In the genomic region with DNA sequence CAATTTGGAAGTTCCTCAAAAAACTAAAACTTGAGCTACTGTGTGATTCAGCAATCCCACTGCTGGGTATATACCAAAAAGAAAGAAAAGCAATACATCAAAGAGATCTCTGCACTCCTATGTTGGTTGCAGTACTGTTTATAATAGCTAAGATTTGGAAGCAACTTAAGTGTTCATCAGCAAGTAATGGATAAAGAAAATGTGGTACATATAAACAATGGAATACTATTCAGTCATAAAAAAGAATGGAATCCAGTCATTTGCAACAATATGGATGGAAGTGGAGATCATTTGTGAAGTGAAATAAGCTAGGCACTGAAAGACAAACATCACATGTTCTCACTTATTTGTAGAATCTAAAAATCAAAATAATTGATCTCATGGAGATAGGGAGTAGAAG, we compare ENCODE assay signal across 33 cellular contexts.
"Had no signal": no experiment of that assay in that cellular context is flagged by ENCODE, and none has a peak within 500 bp of the region (broad histone marks: within the 10 kb centered on the region; RNA-seq: fewer than 3 reads in every experiment).

No MANE protein-coding gene starts in this region.

- ATAC-seq: activated naive CD4-positive, alpha-beta T cell treated with anti-CD3 and anti-CD28 coated beads, Interleukin-2, amount 50 U/mL, for 72 hours; activated naive CD8-positive, alpha-beta T cell treated with anti-CD3 and anti-CD28 coated beads, Interleukin-2, amount 50 U/mL, for 24 hours; activated T-cell treated with anti-CD3 and anti-CD28 coated beads, Interleukin-2, amount 50 U/mL, for 4 hours; activated T-cell treated with anti-CD3 and anti-CD28 coated beads, Interleukin-2, amount 50 U/mL, for 72 hours; activated T-helper 17 cell treated with anti-CD3 and anti-CD28 coated beads, Interleukin-2, amount 50 U/mL, for 72 hours; body of pancreas had no signal

- H3K4me1 ChIP-seq: adrenal gland, ascending aorta, body of pancreas, breast epithelium had no signal

- H3K27ac ChIP-seq: adrenal gland, ascending aorta, body of pancreas, brain microvascular endothelial cell, breast epithelium, cardiac muscle cell had no signal

- H3K4me3 ChIP-seq: adrenal gland, ascending aorta, body of pancreas, breast epithelium, cardiac muscle cell had no signal

- H3K36me3 ChIP-seq: adrenal gland, ascending aorta, brain microvascular endothelial cell, breast epithelium, cardiac muscle cell had no signal

- FAIRE-seq: astrocyte, bronchial epithelial cell, colon had no signal

- H3K27me3 ChIP-seq: adrenal gland, ascending aorta, body of pancreas, brain microvascular endothelial cell, breast epithelium, cardiac muscle cell had no signal

- H3K9me3 ChIP-seq: adrenal gland, ascending aorta, body of pancreas had no signal

- DNase-seq: activated effector memory CD4-positive, alpha-beta T cell treated with anti-CD3 and anti-CD28 coated beads, Interleukin-2, amount 50 U/mL, for 16 hours; activated effector memory CD4-positive, alpha-beta T cell treated with Interleukin-2 at 50 U/mL for 16 hours; activated gamma-delta T cell; activated gamma-delta T cell treated with Interleukin-2 at 50 U/mL for 16 hours; activated naive CD4-positive, alpha-beta T cell; activated naive CD4-positive, alpha-beta T cell treated with anti-CD3 and anti-CD28 coated beads for 36 hours; activated naive CD4-positive, alpha-beta T cell treated with anti-CD3 and anti-CD28 coated beads, Interleukin-2, amount 10 ng/mL, durations not matched to agents 7 days and 5 days; activated naive CD4-positive, alpha-beta T cell treated with anti-CD3 and anti-CD28 coated beads, Interleukin-2, amount 50 U/mL, for 16 hours; activated naive CD4-positive, alpha-beta T cell treated with Interleukin-2 at 50 U/mL for 16 hours; activated naive CD8-positive, alpha-beta T cell treated with anti-CD3 and anti-CD28 coated beads for 36 hours; activated naive CD8-positive, alpha-beta T cell treated with anti-CD3 and anti-CD28 coated beads, Interleukin-2, amount 10 ng/mL, durations not matched to agents 7 days and 5 days; activated naive CD8-positive, alpha-beta T cell treated with anti-CD3 and anti-CD28 coated beads, Interleukin-2, amount 50 U/mL, for 24 hours; activated T-cell treated with anti-CD3 and anti-CD28 coated beads, Interleukin-2, amount 50 U/mL, for 4 hours; activated T-cell treated with anti-CD3 and anti-CD28 coated beads, Interleukin-2, amount 50 U/mL, for 48 hours; activated T-cell treated with anti-CD3 and anti-CD28 coated beads, Interleukin-2, amount 50 U/mL, for 72 hours; adrenal gland; amniotic stem cell; amygdala; anterior cingulate cortex; aorta; body of pancreas; brain microvascular endothelial cell; caudate nucleus; central memory CD4-positive, alpha-beta T cell; cerebellar nuclear complex had no signal
